Comparison of ENCODE assay signal across 1 cellular context in the genomic region with DNA sequence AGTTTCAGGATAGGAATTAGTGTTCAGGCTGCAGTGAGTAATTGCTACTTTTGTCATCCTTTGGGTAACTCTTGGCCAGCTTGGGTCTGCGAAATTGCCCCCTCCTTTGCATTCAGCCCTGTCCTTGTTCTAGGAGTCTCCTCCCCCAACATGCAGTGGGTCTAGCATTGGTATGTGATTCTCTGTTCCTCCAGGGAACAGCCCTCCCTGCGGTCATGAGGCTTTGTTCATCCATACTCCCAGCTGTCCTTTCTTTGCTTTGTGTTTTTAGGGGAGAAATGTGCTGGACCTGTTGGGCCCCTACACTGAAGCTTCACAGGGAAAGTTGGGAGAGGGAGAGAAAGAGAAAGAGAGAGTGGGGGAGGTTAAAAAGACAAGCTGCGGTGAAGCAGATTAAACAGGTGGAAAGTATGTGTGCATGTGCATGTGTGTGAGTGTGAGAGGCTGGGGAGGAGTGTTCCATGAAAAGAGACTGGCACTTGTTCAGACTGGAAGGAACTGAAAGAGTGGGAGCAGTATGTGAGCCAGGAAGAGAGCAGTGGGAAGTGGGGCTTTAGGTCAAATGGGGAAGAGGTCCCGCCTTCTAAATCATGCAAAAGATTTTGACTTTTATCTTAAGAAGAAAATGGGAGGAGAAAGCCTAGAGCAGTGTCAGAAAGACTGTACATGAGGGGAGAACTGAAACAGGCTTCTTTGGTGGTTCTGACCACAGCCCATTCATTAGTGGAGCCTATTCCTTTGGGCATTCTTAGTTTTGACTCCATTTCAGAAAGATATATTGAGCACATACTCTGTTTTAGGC.
TF ChIP-seq lines count a peak whose summit lies in the region.

No MANE protein-coding gene starts in this region.

TF ChIP-seq in H1, 55 proteins besides CTCF, POLR2A, EP300 and RAD21:
- peak; percentile 73; the same call in 1 of the 2 replicates for TF ChIP-seq RBBP5 (IDR thresholded peaks at IDR 0.05; ENCODE audit: borderline replicate concordance, low read depth, low read length)
- no peak for TF ChIP-seq CBX5 (IDR thresholded peaks at IDR 0.05; ENCODE audit: low read depth, low read length)
- TF ChIP-seq KDM4A (IDR thresholded peaks at IDR 0.05; ENCODE audit: low read depth, low read length, severe bottlenecking) = no peak
- TF ChIP-seq EZH2 (IDR thresholded peaks at IDR 0.05; ENCODE audit: low read depth, low read length, severe bottlenecking) = no peak
- TF ChIP-seq, protein P1, sequence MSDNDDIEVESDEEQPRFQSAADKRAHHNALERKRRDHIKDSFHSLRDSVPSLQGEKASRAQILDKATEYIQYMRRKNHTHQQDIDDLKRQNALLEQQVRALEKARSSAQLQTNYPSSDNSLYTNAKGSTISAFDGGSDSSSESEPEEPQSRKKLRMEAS (IDR thresholded peaks at IDR 0.05) = peak; percentile 55
- TF ChIP-seq ASH2L (IDR thresholded peaks at IDR 0.05; ENCODE audit: low read length) = peak; percentile 85
- TF ChIP-seq SAP30 (IDR thresholded peaks at IDR 0.05; ENCODE audit: insufficient read depth, insufficient replicate concordance, low read length) = no peak
- TF ChIP-seq BACH1 (IDR thresholded peaks at IDR 0.05; ENCODE audit: low read length) = no peak
- TF ChIP-seq SP4 (IDR thresholded peaks at IDR 0.05; ENCODE audit: low read length) = no peak
- TF ChIP-seq TEAD4 (IDR thresholded peaks at IDR 0.05; ENCODE audit: low read depth, low read length) = peak; percentile 36; the same call in 1 of the 2 replicates
